Comparison of ENCODE assay signal across 9 cellular contexts in the genomic region with DNA sequence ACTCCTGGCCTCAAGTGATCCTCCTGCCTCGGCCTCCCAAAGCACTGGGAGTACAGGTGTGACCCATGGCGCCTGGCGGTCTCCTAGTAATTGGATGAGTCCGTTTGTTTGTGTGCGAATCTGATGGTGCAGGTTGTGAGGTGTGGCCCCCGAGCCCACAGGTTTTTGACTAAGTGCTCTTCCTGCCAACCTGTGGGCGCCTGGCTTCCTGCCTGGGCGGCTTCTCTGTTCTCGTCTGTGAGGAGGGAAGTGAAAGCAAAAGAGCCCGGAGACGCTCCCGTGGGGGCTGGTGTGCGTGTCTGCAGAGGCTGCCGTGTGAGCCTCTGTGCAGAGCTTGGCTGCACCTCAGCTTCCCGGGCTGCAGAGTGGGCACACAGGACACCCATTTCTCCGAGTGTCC. TPM values are rescaled to one million over a fixed set of nuclear protein-coding genes. Genes with fewer than 3 reads are reported as not detected.
DNase-seq lines count a peak whose midpoint lies in the region; ATAC-seq and TF ChIP-seq lines count a peak whose summit lies in the region.
"Had no signal": no experiment of that assay in that cellular context is flagged by ENCODE, and none has a peak within 500 bp of the region (broad histone marks: within the 10 kb centered on the region; RNA-seq: fewer than 3 reads in every experiment).

No MANE protein-coding gene starts in this region.

- peak overlapping the region; percentile 97 for H3K27ac Mint-ChIP-seq in T-helper 17 cell

- H3K4me1 Mint-ChIP-seq in T-helper 17 cell = peaks cover 51% of the 10 kb centered on the region

- peak overlapping the region; percentile 65 for H3K27ac ChIP-seq in upper lobe of right lung

- peaks cover 6% of the 10 kb centered on the region for H3K36me3 Mint-ChIP-seq in T-helper 17 cell (ENCODE audit: low read depth)

- H3K9ac ChIP-seq in mucosa of stomach (ENCODE audit: low read length) = peak overlapping the region; percentile 8

- ATAC-seq in GM19023 (IDR thresholded peaks at IDR 0.05; ENCODE audit: unreplicated experiment) (peak; percentile 55), HG03175 (IDR thresholded peaks at IDR 0.05; ENCODE audit: unreplicated experiment) (peak; percentile 61), T-helper 17 cell (peak; percentile 80), upper lobe of right lung (peak; percentile 55)
- ATAC-seq: Panc1 had no signal

- no peaks in the 10 kb centered on the region for H3K27me3 Mint-ChIP-seq in T-helper 17 cell

- no peak for TF ChIP-seq CTCF in upper lobe of right lung (IDR thresholded peaks at IDR 0.05)

- H3K27me3 ChIP-seq in mucosa of stomach (ENCODE audit: control insufficient read depth, insufficient read depth, low read length) = peaks cover 7% of the 10 kb centered on the region
- H3K27me3 ChIP-seq in upper lobe of right lung = no peaks in the 10 kb centered on the region

- no peak overlapping the region for H3K4me3 ChIP-seq in mucosa of stomach (ENCODE audit: low read length)
- peak overlapping the region; percentile 20 for H3K4me3 ChIP-seq in upper lobe of right lung

- H3K9me3 ChIP-seq in T-helper 17 cell (ENCODE audit: control insufficient read depth, low read length, poor library complexity, severe bottlenecking) = no peaks in the 10 kb centered on the region
- no peaks in the 10 kb centered on the region for H3K9me3 ChIP-seq in mucosa of stomach (ENCODE audit: control insufficient read depth, low read length)
- H3K9me3 ChIP-seq in upper lobe of right lung = no peaks in the 10 kb centered on the region

- intact Hi-C loops in upper lobe of right lung (cut with DNase I) = no loop called here

- H3K4me1 ChIP-seq in mucosa of stomach (ENCODE audit: control insufficient read depth, insufficient read depth, low read length) (peaks cover 35% of the 10 kb centered on the region), upper lobe of right lung (peaks cover 35% of the 10 kb centered on the region)

- no peaks in the 10 kb centered on the region for H3K36me3 ChIP-seq in mucosa of stomach (ENCODE audit: control insufficient read depth, insufficient read depth, low read length)
- H3K36me3 ChIP-seq in upper lobe of right lung = peaks cover 22% of the 10 kb centered on the region

- DNase-seq in T-helper 17 cell (peak; percentile 81 to 91 (median 85)), anterior cingulate cortex (lab: John Stamatoyannopoulos, UW) (peak in 30 of 58 donors; percentile 3 to 50 (median 22)), upper lobe of right lung (peak; percentile 88), dedifferentiated amniotic fluid mesenchymal stem cell (ENCODE audit: extremely low spot score) (no peak), AG20443 (ENCODE audit: low spot score) (no peak)

- H3K4me3 Mint-ChIP-seq in T-helper 17 cell = peak overlapping the region; percentile 92

RNA-seq across cellular contexts. Expression of gene ARHGAP45, which starts 10.0 kb away (rescaled TPM):
- 100 to 1,000 TPM; 603 to 646 TPM for total RNA-seq in T-helper 17 cell
- total RNA-seq in upper lobe of right lung = 98.2 TPM

RNA-seq across cellular contexts. Expression of gene POLR2E, which starts 18.2 kb away (rescaled TPM):
- total RNA-seq in T-helper 17 cell (10 to 100 TPM; 63.8 to 81.4 TPM), upper lobe of right lung (155 TPM)

RNA-seq across cellular contexts. Expression of gene GPX4, which starts 26.8 kb away (rescaled TPM):
- total RNA-seq in T-helper 17 cell (100 to 1,000 TPM; 184 to 187 TPM), upper lobe of right lung (387 TPM)

RNA-seq across cellular contexts. Expression of gene ABCA7, which starts 37.0 kb away (rescaled TPM):
- total RNA-seq in T-helper 17 cell (100 to 1,000 TPM; 107 to 112 TPM), upper lobe of right lung (51.0 TPM)

RNA-seq across cellular contexts. Expression of gene CNN2, which starts 50.5 kb away (rescaled TPM):
- 100 to 1,000 TPM; 263 to 301 TPM for total RNA-seq in T-helper 17 cell
- 220 TPM for total RNA-seq in upper lobe of right lung

Comparison
In these comparisons a context has a peak if more than half of its experiments do, and no peak if none do; other contexts are left out.
1. DNase-seq: peak in T-helper 17 cell (3 of 3), anterior cingulate cortex (30 of 58) and upper lobe of right lung (single experiment); none in dedifferentiated amniotic fluid mesenchymal stem cell (single experiment) and AG20443 (single experiment).
2. Peak in every context shown above with its lines, with median percentiles within 50 percentile points of each other: ATAC-seq.